ENCODE assay signal across 23 cellular contexts in the genomic region with DNA sequence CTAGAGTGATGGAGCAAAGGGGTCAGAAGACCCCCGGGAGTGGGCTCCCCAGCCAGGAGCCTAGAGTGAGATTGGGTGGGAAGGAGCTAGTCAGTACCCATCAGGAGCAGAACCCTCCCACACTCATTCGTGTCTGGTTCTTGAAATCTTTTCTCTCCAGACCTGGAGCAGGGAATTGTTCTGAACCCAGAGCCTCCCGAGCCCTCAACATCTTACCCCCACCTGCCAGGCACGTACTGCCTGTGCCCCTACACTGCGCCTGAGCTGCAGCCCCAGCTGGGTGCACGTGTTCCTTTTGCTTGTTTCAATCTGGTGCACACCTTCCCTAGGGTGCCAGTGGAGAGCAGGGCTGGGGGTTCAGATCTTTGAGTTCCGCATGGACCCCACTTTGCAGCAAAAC.
"Had no signal": no experiment of that assay in that cellular context is flagged by ENCODE, and none has a peak within 500 bp of the region (broad histone marks: within the 10 kb centered on the region; RNA-seq: fewer than 3 reads in every experiment).

No MANE protein-coding gene starts in this region.

- H3K4me1 Mint-ChIP-seq: immature natural killer cell had no signal

- H3K4me3 Mint-ChIP-seq: dendritic cell treated with granulocyte-macrophage colony-stimulating factor and Interleukin-4, amounts not matched to agents 40 ng/mL and 50 ng/mL, for 4 days; effector memory CD8-positive, alpha-beta T cell; endodermal cell; immature natural killer cell; mesothelial cell of epicardium; naive B cell had no signal

- H3K9me3 Mint-ChIP-seq: dendritic cell treated with granulocyte-macrophage colony-stimulating factor and Interleukin-4, amounts not matched to agents 40 ng/mL and 50 ng/mL, for 4 days; effector memory CD8-positive, alpha-beta T cell; endodermal cell; immature natural killer cell; mesothelial cell of epicardium; naive B cell had no signal

- H3K36me3 Mint-ChIP-seq: immature natural killer cell, mesothelial cell of epicardium, naive B cell had no signal

- H3K27ac Mint-ChIP-seq: dendritic cell treated with granulocyte-macrophage colony-stimulating factor and Interleukin-4, amounts not matched to agents 40 ng/mL and 50 ng/mL, for 4 days; effector memory CD8-positive, alpha-beta T cell; endodermal cell; immature natural killer cell; mesothelial cell of epicardium had no signal

- DNase-seq: colonic mucosa; cortex of kidney; effector CD8-positive, alpha-beta T cell; effector memory CD8-positive, alpha-beta T cell; endodermal cell; erythroblast; esophagus squamous epithelium; foreskin fibroblast; foreskin melanocyte; gastrocnemius medialis; glutamatergic neuron; heart right ventricle; hippocampal formation; immature natural killer cell; left cardiac atrium; left lung; left ventricle myocardium superior; lower lobe of right lung; mesenchymal stem cell; mucosa of descending colon; naive B cell had no signal
